Comparison of ENCODE assay signal across 19 cellular contexts in the genomic region with DNA sequence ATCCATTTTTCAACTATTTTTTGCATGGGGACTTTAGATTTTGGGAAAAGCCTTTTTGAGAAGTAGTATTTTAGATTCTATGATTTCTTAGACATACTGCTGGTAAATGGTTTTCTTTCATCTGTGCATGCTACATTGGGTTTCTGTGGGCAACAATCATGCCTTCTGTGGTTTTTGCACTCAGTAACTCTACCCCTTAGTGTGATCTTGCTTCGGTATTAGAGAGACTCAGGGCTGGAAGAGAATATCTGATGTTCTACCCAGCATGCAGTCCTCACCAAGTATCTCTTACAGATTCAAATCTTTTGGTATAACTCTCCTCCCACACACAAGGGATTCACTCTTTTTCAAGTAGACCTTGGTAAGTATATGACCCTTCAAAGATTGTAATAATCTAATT.
A peak's percentile ranks its signal among the peaks of the same experiment; 100 is the strongest.
DNase-seq lines count a peak whose midpoint lies in the region; ATAC-seq and TF ChIP-seq lines count a peak whose summit lies in the region.
"Had no signal": no experiment of that assay in that cellular context is flagged by ENCODE, and none has a peak within 500 bp of the region (broad histone marks: within the 10 kb centered on the region; RNA-seq: fewer than 3 reads in every experiment).

No MANE protein-coding gene starts in this region.

- peak; percentile 10 for DNase-seq in Daoy (ENCODE audit: low read depth)
- peak; percentile 45 for DNase-seq in astrocyte of the spinal cord (ENCODE audit: low read depth, low spot score)
- no peak for DNase-seq in lower lobe of right lung
- no peak for DNase-seq in esophagus squamous epithelium (lab: John Stamatoyannopoulos, UW)
- DNase-seq in stimulated activated CD4-positive, alpha-beta T cell treated with anti-CD3 and anti-CD28 coated beads, Interleukin-4, amount 100 ng/mL, for 4 hours: no peak
- DNase-seq in NCI-H146 treated with DMSO at 0.1 percent for 48 hours (lab: John Stamatoyannopoulos, UW; ENCODE audit: unreplicated experiment): no peak
- DNase-seq: activated CD4-positive, alpha-beta T cell treated with anti-CD3 and anti-CD28 coated beads, Interleukin-2, amount 50 U/mL, for 4 hours; activated naive CD8-positive, alpha-beta T cell treated with anti-CD3 and anti-CD28 coated beads for 36 hours; activated T-cell treated with anti-CD3 and anti-CD28 coated beads, Interleukin-2, amount 50 U/mL, for 72 hours; effector memory CD4-positive, alpha-beta T cell; KG1; NCI-H1417; NCI-H510A treated with DMSO at 0.1 percent for 48 hours; retina; stimulated activated naive CD8-positive, alpha-beta T cell treated with anti-CD3 and anti-CD28 coated beads, Interleukin-15, amount 100 ng/mL, for 72 hours had no signal

- H3K4me1 ChIP-seq in lower lobe of right lung: no peaks in the 10 kb centered on the region
- no peaks in the 10 kb centered on the region for H3K4me1 ChIP-seq in esophagus squamous epithelium

- 38 to 83% methylated on average over 1 of the region's 1 CpG for WGBS in esophagus squamous epithelium, 2 donors

- H3K4me3 ChIP-seq in astrocyte of the spinal cord (ENCODE audit: low read depth, low read length) (no peak overlapping the region), lower lobe of right lung (no peak overlapping the region), esophagus squamous epithelium (no peak overlapping the region)
- H3K4me3 ChIP-seq: hepatocyte had no signal

- TF ChIP-seq CTCF in astrocyte of the spinal cord (IDR thresholded peaks at IDR 0.05; ENCODE audit: low read depth, low read length) (no peak), lower lobe of right lung (IDR thresholded peaks at IDR 0.05) (no peak), esophagus squamous epithelium (IDR thresholded peaks at IDR 0.05) (no peak)

- H3K27me3 ChIP-seq in lower lobe of right lung (ENCODE audit: low read depth): no peaks in the 10 kb centered on the region
- H3K27me3 ChIP-seq in esophagus squamous epithelium: no peaks in the 10 kb centered on the region
- H3K27me3 ChIP-seq: hepatocyte had no signal

- intact Hi-C loops in lower lobe of right lung (cut with DNase I): no loop called here
- intact Hi-C loops in esophagus squamous epithelium (cut with DNase I): no loop called here

- H3K27ac ChIP-seq in lower lobe of right lung (no peak overlapping the region), esophagus squamous epithelium (no peak overlapping the region)
- H3K27ac ChIP-seq: hepatocyte had no signal

- H3K36me3 ChIP-seq in lower lobe of right lung (no peaks in the 10 kb centered on the region), esophagus squamous epithelium (no peaks in the 10 kb centered on the region)

- in situ Hi-C loops in astrocyte of the spinal cord (cut with HindIII; ENCODE audit: low sequenced_read_pairs): no loop called here

- H3K9me3 ChIP-seq in lower lobe of right lung (no peaks in the 10 kb centered on the region), esophagus squamous epithelium (no peaks in the 10 kb centered on the region)

- no peak for TF ChIP-seq POLR2A in esophagus squamous epithelium (IDR thresholded peaks at IDR 0.05)

- ATAC-seq in GM19397 (IDR thresholded peaks at IDR 0.05; ENCODE audit: unreplicated experiment) (peak; percentile 76), HG03469 (IDR thresholded peaks at IDR 0.05; ENCODE audit: unreplicated experiment) (peak; percentile 72), lower lobe of right lung (no peak)
- ATAC-seq: activated T-cell treated with anti-CD3 and anti-CD28 coated beads, Interleukin-2, amount 50 U/mL, for 72 hours; Panc1; stimulated activated naive CD8-positive, alpha-beta T cell treated with anti-CD3 and anti-CD28 coated beads, Interleukin-15, amount 100 ng/mL, for 72 hours had no signal

Comparison
In these comparisons a context has a peak if more than half of its experiments do, and no peak if none do; other contexts are left out.
1. DNase-seq: peak in Daoy (single experiment) and astrocyte of the spinal cord (single experiment); none in lower lobe of right lung (single experiment), esophagus squamous epithelium (single experiment), stimulated activated CD4-positive, alpha-beta T cell treated with anti-CD3 and anti-CD28 coated beads, Interleukin-4, amount 100 ng/mL, for 4 hours (0 of 2) and NCI-H146 treated with DMSO at 0.1 percent for 48 hours (single experiment).
2. ATAC-seq: peak in GM19397 (single experiment) and HG03469 (single experiment); none in lower lobe of right lung (0 of 2).